Comparison of ENCODE assay signal across 1 cellular context in the genomic region with DNA sequence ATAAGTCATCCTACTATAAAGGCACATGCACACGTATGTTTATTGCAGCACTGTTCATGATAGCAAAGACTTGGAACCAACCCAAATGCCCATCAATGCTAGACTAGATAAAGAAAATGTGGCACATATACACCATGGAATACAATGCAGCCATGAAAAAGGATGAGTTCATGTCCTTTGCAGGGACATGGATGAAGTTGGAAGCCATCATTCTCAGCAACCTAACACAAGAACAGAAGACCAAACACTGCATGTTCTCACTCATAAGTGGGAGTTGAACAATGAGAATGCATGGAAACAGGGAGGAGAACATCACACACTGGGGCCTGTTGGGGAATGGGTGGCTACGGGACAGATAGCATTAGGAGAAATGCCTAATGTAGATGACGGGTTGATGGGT.
TF ChIP-seq lines count a peak whose summit lies in the region.
"Not testable (repeated sequence)": the region's sequence is repeated elsewhere in the genome, so short reads cannot be mapped to it uniquely, and the experiment has no call there.

No MANE protein-coding gene starts in this region.

- not testable (repeated sequence) for H3K9me3 ChIP-seq in HEK293 (ENCODE audit: control insufficient read depth, insufficient read depth, low read depth, low read length)

- H3K36me3 ChIP-seq in HEK293 (ENCODE audit: control insufficient read depth in 2 of 2, insufficient read depth in 1 of 2, low read length in 2 of 2), result not testable (repeated sequence)

- H3K4me3 ChIP-seq in HEK293 (ENCODE audit: low read depth, low read length), result not testable (repeated sequence)

- H3K27ac ChIP-seq in HEK293 (ENCODE audit: extremely low read depth, low read depth, low read length), result not testable (repeated sequence)

- CTCF ChIA-PET in HEK293 (lab: Yijun Ruan, JAX), result not testable (repeated sequence)

- not testable (repeated sequence) for TF ChIP-seq CTCF in HEK293 (tag by site-specific recombination; IDR thresholded peaks at IDR 0.05)

- not testable (repeated sequence) for H3K4me1 ChIP-seq in HEK293 (ENCODE audit: control insufficient read depth, insufficient read depth, low read length)

- POLR2A ChIA-PET in HEK293 (lab: Yijun Ruan, JAX), result not testable (repeated sequence)

TF ChIP-seq in HEK293, 187 proteins besides CTCF, POLR2A, EP300 and RAD21:
- TF ChIP-seq ZNF146 (tag by site-specific recombination; IDR thresholded peaks at IDR 0.05), result peak; percentile 92
- TF ChIP-seq ZNF280D (tag by site-specific recombination; IDR thresholded peaks at IDR 0.05), result peak; percentile 69; the same call in 1 of the 2 replicates
